2 cellular contexts compared by ENCODE assay signal in the genomic region with DNA sequence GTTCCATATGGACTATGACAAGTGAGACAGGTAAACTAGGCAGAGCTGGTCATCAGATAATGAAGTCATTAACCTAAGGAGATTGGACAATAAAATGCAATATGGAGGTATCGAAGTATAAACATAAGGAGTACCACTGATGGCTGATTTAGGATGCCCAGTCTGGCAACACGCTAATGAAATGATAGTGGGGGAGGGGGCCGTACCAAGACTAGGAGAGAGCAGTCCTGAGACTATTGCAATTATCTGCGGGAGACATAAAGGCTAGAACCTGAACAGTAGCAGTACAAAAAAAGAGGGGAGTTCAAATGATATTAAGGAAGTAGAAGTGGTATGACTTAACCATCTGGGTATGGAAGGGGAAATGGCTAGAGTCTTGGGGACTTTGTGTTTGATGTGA.
TF ChIP-seq lines count a peak whose summit lies in the region.

No MANE protein-coding gene starts in this region.

TF ChIP-seq in liver, 16 proteins besides CTCF, POLR2A, EP300 and RAD21:
- TF ChIP-seq SP1 (IDR thresholded peaks at IDR 0.05) = no peak
- no peak for TF ChIP-seq TAF1 (conservative IDR thresholded peaks at IDR 0.05)
- TF ChIP-seq FOXA1 (IDR thresholded peaks at IDR 0.05) = no peak
- TF ChIP-seq, protein P1, sequence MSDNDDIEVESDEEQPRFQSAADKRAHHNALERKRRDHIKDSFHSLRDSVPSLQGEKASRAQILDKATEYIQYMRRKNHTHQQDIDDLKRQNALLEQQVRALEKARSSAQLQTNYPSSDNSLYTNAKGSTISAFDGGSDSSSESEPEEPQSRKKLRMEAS (IDR thresholded peaks at IDR 0.05) = no peak
- TF ChIP-seq RXRA (IDR thresholded peaks at IDR 0.05) = no peak
- TF ChIP-seq, protein P2, sequence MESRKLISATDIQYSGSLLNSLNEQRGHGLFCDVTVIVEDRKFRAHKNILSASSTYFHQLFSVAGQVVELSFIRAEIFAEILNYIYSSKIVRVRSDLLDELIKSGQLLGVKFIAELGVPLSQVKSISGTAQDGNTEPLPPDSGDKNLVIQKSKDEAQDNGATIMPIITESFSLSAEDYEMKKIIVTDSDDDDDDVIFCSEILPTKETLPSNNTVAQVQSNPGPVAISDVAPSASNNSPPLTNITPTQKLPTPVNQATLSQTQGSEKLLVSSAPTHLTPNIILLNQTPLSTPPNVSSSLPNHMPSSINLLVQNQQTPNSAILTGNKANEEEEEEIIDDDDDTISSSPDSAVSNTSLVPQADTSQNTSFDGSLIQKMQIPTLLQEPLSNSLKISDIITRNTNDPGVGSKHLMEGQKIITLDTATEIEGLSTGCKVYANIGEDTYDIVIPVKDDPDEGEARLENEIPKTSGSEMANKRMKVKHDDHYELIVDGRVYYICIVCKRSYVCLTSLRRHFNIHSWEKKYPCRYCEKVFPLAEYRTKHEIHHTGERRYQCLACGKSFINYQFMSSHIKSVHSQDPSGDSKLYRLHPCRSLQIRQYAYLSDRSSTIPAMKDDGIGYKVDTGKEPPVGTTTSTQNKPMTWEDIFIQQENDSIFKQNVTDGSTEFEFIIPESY (IDR thresholded peaks at IDR 0.05) = no peak
- no peak for TF ChIP-seq NR2F2 (IDR thresholded peaks at IDR 0.05)
- TF ChIP-seq, protein P3, sequence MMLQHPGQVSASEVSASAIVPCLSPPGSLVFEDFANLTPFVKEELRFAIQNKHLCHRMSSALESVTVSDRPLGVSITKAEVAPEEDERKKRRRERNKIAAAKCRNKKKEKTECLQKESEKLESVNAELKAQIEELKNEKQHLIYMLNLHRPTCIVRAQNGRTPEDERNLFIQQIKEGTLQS (IDR thresholded peaks at IDR 0.05) = no peak
- no peak for TF ChIP-seq HNF4G (IDR thresholded peaks at IDR 0.05)
- TF ChIP-seq, protein P4, sequence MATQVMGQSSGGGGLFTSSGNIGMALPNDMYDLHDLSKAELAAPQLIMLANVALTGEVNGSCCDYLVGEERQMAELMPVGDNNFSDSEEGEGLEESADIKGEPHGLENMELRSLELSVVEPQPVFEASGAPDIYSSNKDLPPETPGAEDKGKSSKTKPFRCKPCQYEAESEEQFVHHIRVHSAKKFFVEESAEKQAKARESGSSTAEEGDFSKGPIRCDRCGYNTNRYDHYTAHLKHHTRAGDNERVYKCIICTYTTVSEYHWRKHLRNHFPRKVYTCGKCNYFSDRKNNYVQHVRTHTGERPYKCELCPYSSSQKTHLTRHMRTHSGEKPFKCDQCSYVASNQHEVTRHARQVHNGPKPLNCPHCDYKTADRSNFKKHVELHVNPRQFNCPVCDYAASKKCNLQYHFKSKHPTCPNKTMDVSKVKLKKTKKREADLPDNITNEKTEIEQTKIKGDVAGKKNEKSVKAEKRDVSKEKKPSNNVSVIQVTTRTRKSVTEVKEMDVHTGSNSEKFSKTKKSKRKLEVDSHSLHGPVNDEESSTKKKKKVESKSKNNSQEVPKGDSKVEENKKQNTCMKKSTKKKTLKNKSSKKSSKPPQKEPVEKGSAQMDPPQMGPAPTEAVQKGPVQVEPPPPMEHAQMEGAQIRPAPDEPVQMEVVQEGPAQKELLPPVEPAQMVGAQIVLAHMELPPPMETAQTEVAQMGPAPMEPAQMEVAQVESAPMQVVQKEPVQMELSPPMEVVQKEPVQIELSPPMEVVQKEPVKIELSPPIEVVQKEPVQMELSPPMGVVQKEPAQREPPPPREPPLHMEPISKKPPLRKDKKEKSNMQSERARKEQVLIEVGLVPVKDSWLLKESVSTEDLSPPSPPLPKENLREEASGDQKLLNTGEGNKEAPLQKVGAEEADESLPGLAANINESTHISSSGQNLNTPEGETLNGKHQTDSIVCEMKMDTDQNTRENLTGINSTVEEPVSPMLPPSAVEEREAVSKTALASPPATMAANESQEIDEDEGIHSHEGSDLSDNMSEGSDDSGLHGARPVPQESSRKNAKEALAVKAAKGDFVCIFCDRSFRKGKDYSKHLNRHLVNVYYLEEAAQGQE (IDR thresholded peaks at IDR 0.05) = no peak
- TF ChIP-seq GABPA (IDR thresholded peaks at IDR 0.05 in 1 of 2, conservative IDR thresholded peaks at IDR 0.05 in 1 of 2) = no peak
- TF ChIP-seq HNF4A (conservative IDR thresholded peaks at IDR 0.05) = no peak
- TF ChIP-seq FOXA2 (IDR thresholded peaks at IDR 0.05) = no peak
- TF ChIP-seq EGR1 (IDR thresholded peaks at IDR 0.05; ENCODE audit: low read depth in 2 of 2) = no peak
- TF ChIP-seq YY1 (IDR thresholded peaks at IDR 0.05) = no peak
- no peak for TF ChIP-seq JUND (IDR thresholded peaks at IDR 0.05)

TF ChIP-seq in HepG2, 621 proteins besides CTCF, POLR2A, EP300 and RAD21:
- TF ChIP-seq, protein P5, sequence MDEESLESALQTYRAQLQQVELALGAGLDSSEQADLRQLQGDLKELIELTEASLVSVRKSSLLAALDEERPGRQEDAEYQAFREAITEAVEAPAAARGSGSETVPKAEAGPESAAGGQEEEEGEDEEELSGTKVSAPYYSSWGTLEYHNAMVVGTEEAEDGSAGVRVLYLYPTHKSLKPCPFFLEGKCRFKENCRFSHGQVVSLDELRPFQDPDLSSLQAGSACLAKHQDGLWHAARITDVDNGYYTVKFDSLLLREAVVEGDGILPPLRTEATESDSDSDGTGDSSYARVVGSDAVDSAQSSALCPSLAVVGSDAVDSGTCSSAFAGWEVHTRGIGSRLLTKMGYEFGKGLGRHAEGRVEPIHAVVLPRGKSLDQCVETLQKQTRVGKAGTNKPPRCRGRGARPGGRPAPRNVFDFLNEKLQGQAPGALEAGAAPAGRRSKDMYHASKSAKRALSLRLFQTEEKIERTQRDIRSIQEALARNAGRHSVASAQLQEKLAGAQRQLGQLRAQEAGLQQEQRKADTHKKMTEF (CRISPR knock-in tag; IDR thresholded peaks at IDR 0.05) = no peak
- TF ChIP-seq HOXA9 (CRISPR knock-in tag; IDR thresholded peaks at IDR 0.05; ENCODE audit: borderline replicate concordance) (no peak), XRCC5 (optimal IDR thresholded peaks at IDR 0.05; ENCODE audit: low read length) (no peak), RNF2 (conservative IDR thresholded peaks at IDR 0.05; ENCODE audit: low read depth) (no peak), POLR2AphosphoS2 (IDR thresholded peaks at IDR 0.05; ENCODE audit: low read depth, low read length) (no peak), SRSF1 (optimal IDR thresholded peaks at IDR 0.05; ENCODE audit: low read depth, low read length) (no peak)
